ENCODE assay signal across 12 cellular contexts in the genomic region with DNA sequence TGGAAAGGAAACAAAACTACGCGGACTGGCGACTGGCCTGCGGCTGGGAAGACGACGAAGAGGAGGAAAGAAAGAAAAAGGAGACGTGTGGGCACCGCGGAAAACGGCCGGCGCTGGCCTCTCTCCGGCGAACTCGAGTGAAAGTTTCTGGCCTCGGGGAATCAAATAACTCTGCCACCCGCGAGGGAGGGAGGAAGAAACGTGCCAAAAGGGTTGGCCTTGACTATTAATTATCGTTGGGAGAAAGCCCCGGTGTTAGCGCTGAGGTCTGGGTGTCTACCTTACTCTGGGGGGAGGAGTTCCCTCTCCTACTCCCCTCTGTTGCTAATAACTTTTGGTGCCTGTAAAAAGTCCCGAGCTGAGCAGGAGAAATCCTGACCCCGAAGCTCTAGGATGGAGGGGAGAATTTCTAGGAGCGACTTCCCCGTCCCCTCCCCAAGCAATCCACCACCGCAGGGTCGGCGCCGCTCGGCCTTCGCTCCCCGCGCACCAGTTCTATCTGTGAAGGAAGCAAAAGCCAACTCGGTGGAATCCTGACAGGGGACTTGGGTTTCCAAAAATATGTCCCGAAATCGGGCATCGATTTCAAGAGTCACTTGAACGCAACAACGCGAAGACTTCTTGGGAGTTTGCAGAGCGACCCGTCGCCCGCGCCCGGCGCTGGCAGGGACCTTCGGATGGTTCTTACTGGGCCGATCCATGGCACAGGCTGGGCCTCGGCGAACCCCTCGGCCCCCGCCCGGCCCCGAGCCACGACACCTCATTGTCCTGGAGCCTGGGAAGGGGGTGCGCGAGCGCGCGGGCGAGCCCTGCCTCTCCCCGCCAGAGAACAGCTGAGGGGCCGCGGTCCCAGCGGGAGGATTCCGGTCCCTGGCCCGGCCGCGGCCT. TPM values are rescaled to one million over a fixed set of nuclear protein-coding genes. Genes with fewer than 3 reads are reported as not detected.
DNase-seq lines count a peak whose midpoint lies in the region; ATAC-seq and TF ChIP-seq lines count a peak whose summit lies in the region.
"Had no signal": no experiment of that assay in that cellular context is flagged by ENCODE, and none has a peak within 500 bp of the region (broad histone marks: within the 10 kb centered on the region; RNA-seq: fewer than 3 reads in every experiment).

No MANE protein-coding gene starts in this region.

- H3K36me3 Mint-ChIP-seq in T-helper 2 cell treated with Interferon-gamma antibody and Interleukin-4, amounts not matched to agents 5 μg/mL and 100 μg/mL, for 36 hours (ENCODE audit: low read depth): peaks cover 7% of the 10 kb centered on the region
- peaks cover 6% of the 10 kb centered on the region for H3K36me3 Mint-ChIP-seq in stimulated activated effector memory CD8-positive, alpha-beta T cell treated with anti-CD3 and anti-CD28 coated beads, Interleukin-12 subunit alpha, Interleukin-12 subunit beta, amount 100 ng/mL, for 72 hours

- no peak overlapping the region for H3K27ac ChIP-seq in iPS DF 6.9 (ENCODE audit: low read length)

- no peak for DNase-seq in T-helper 2 cell treated with Interferon-gamma antibody and Interleukin-4, amounts not matched to agents 5 μg/mL and 100 μg/mL, for 36 hours (ENCODE audit: low spot score)
- DNase-seq in T-helper 2 cell: no peak
- DNase-seq in NT2/D1 (ENCODE audit: low read depth, low spot score): no peak
- DNase-seq in iPS DF 6.9 (ENCODE audit: low read depth, low spot score): no peak
- no peak for DNase-seq in retinal pigment epithelial cell (ENCODE audit: low read depth)
- DNase-seq in HT-29 (ENCODE audit: low spot score): no peak
- DNase-seq in stimulated activated effector memory CD8-positive, alpha-beta T cell treated with anti-CD3 and anti-CD28 coated beads, Interleukin-12 subunit alpha, Interleukin-12 subunit beta, amount 100 ng/mL, for 72 hours (ENCODE audit: low spot score in 2 of 2): no peak
- DNase-seq: anterior cingulate cortex, DMS79 treated with DMSO at 0.1 percent for 48 hours, NCI-H2107 had no signal

- peak overlapping the region; percentile 64 for H3K27ac Mint-ChIP-seq in T-helper 2 cell treated with Interferon-gamma antibody and Interleukin-4, amounts not matched to agents 5 μg/mL and 100 μg/mL, for 36 hours
- no peak overlapping the region for H3K27ac Mint-ChIP-seq in stimulated activated effector memory CD8-positive, alpha-beta T cell treated with anti-CD3 and anti-CD28 coated beads, Interleukin-12 subunit alpha, Interleukin-12 subunit beta, amount 100 ng/mL, for 72 hours

- ATAC-seq in HG03432 (IDR thresholded peaks at IDR 0.05; ENCODE audit: unreplicated experiment): no peak
- no peak for ATAC-seq in stimulated activated effector memory CD8-positive, alpha-beta T cell treated with anti-CD3 and anti-CD28 coated beads, Interleukin-12 subunit alpha, Interleukin-12 subunit beta, amount 100 ng/mL, for 72 hours

- H3K27me3 Mint-ChIP-seq in T-helper 2 cell treated with Interferon-gamma antibody and Interleukin-4, amounts not matched to agents 5 μg/mL and 100 μg/mL, for 36 hours (ENCODE audit: low read depth): peaks cover 83% of the 10 kb centered on the region

- H3K4me1 ChIP-seq in NT2/D1 (ENCODE audit: insufficient read depth, insufficient read length) (peaks cover 2% of the 10 kb centered on the region), iPS DF 6.9 (ENCODE audit: control insufficient read depth, insufficient read depth, low read length) (peaks cover 5% of the 10 kb centered on the region; the same call in 1 of the 2 replicates)

- peak overlapping the region; percentile 76 for H3K9ac ChIP-seq in NT2/D1 (ENCODE audit: insufficient read length, low read depth)

- no peak overlapping the region for H3K4me3 Mint-ChIP-seq in T-helper 2 cell treated with Interferon-gamma antibody and Interleukin-4, amounts not matched to agents 5 μg/mL and 100 μg/mL, for 36 hours
- H3K4me3 Mint-ChIP-seq in stimulated activated effector memory CD8-positive, alpha-beta T cell treated with anti-CD3 and anti-CD28 coated beads, Interleukin-12 subunit alpha, Interleukin-12 subunit beta, amount 100 ng/mL, for 72 hours: no peak overlapping the region

- TF ChIP-seq CTCF in retinal pigment epithelial cell (conservative IDR thresholded peaks at IDR 0.05; ENCODE audit: low read depth, low read length): no peak

- H3K4me3 ChIP-seq in NT2/D1 (ENCODE audit: insufficient read length, low read depth): peak overlapping the region; percentile 44
- peak overlapping the region; percentile 35; the same call in 1 of the 2 replicates for H3K4me3 ChIP-seq in iPS DF 6.9 (ENCODE audit: low read length)
- peak overlapping the region; percentile 95 for H3K4me3 ChIP-seq in retinal pigment epithelial cell (ENCODE audit: low read length)

- peaks cover 8% of the 10 kb centered on the region for H3K4me1 Mint-ChIP-seq in T-helper 2 cell treated with Interferon-gamma antibody and Interleukin-4, amounts not matched to agents 5 μg/mL and 100 μg/mL, for 36 hours (ENCODE audit: low read depth)
- H3K4me1 Mint-ChIP-seq in stimulated activated effector memory CD8-positive, alpha-beta T cell treated with anti-CD3 and anti-CD28 coated beads, Interleukin-12 subunit alpha, Interleukin-12 subunit beta, amount 100 ng/mL, for 72 hours: peaks cover 34% of the 10 kb centered on the region

- H3K36me3 ChIP-seq in NT2/D1 (ENCODE audit: insufficient read depth, insufficient read length, low read length) (peaks cover 3% of the 10 kb centered on the region), iPS DF 6.9 (ENCODE audit: control insufficient read depth, insufficient read depth, low read length) (0 out of 2 replicates have a peak, but pooled peaks cover 3% of the 10 kb centered on the region)

- H3K9me3 ChIP-seq in NT2/D1 (ENCODE audit: insufficient read depth, low read length) (peaks cover 5% of the 10 kb centered on the region; the same call in 1 of the 2 replicates), iPS DF 6.9 (ENCODE audit: control insufficient read depth, insufficient read depth, low read length) (no peaks in the 10 kb centered on the region)

- peaks cover 11% of the 10 kb centered on the region for H3K9me3 Mint-ChIP-seq in T-helper 2 cell treated with Interferon-gamma antibody and Interleukin-4, amounts not matched to agents 5 μg/mL and 100 μg/mL, for 36 hours
- H3K9me3 Mint-ChIP-seq in stimulated activated effector memory CD8-positive, alpha-beta T cell treated with anti-CD3 and anti-CD28 coated beads, Interleukin-12 subunit alpha, Interleukin-12 subunit beta, amount 100 ng/mL, for 72 hours: no peaks in the 10 kb centered on the region

- WGBS in iPS DF 6.9 (ENCODE audit: insufficient coverage, insufficient read length): no CpG with 5 or more reads among the region's 71 CpGs

- peaks cover 85% of the 10 kb centered on the region for H3K27me3 ChIP-seq in NT2/D1 (ENCODE audit: insufficient read depth, insufficient read length)
- H3K27me3 ChIP-seq in iPS DF 6.9 (ENCODE audit: control insufficient read depth, insufficient read depth, low read length): peaks cover 51% of the 10 kb centered on the region

RNA-seq across cellular contexts. Expression of gene OTX2, which starts 1.7 kb away (rescaled TPM):
- total RNA-seq in HT-29 (2014; rRNA removed; shearing (Covaris generic)): not detected in 2 replicates
- total RNA-seq: liver had no signal

Comparison
In these comparisons a context has a peak if more than half of its experiments do, and no peak if none do; other contexts are left out.
1. H3K4me3 ChIP-seq: peak in every context shown above with its lines; median percentile 95 in retinal pigment epithelial cell; 44 in NT2/D1; 35 in iPS DF 6.9.